ENCODE assay signal across 23 cellular contexts in genomic region chr3:22981861-22982260, GRCh38.
"Had no signal": no experiment of that assay in that cellular context is flagged by ENCODE, and none has a peak within 500 bp of the region (broad histone marks: within the 10 kb centered on the region; RNA-seq: fewer than 3 reads in every experiment).

No MANE protein-coding gene starts in this region.

- H3K36me3 ChIP-seq: left ventricle myocardium inferior, ovary, right atrium auricular region, right lobe of liver, stomach, thoracic aorta, tibial artery, upper lobe of right lung, uterus had no signal

- DNase-seq: islet precursor cell; left ventricle myocardium inferior; mesendoderm; naive B cell; natural killer cell; nephron progenitor cell; ovary; right lobe of liver; stimulated activated CD4-positive, alpha-beta T cell treated with anti-CD3 and anti-CD28 coated beads, Interleukin-1b, Interleukin-23, amount 100 ng/mL, for 48 hours; stimulated activated CD4-positive, alpha-beta T cell treated with anti-CD3 and anti-CD28 coated beads, Interleukin-2, amount 100 ng/mL, for 48 hours; stimulated activated CD4-positive, alpha-beta T cell treated with anti-CD3 and anti-CD28 coated beads, Interleukin-4, amount 100 ng/mL, for 4 hours; stimulated activated CD8-positive, alpha-beta memory T cell treated with anti-CD3 and anti-CD28 coated beads, Interleukin-4, amount 100 ng/mL, for 48 hours; stimulated activated naive CD8-positive, alpha-beta T cell treated with anti-CD3 and anti-CD28 coated beads, Interleukin-15, Interleukin-2, amounts not matched to agents 100 U/mL and 50 U/mL, for 24 hours; stomach; tibial artery; trophoblast cell; upper lobe of right lung; uterus had no signal

- H3K4me1 ChIP-seq: right lobe of liver, stomach, uterus had no signal

- H3K9me3 ChIP-seq: right lobe of liver, tibial artery, upper lobe of right lung, uterus had no signal

- H3K27me3 ChIP-seq: hepatocyte, ovary, right atrium auricular region, right lobe of liver, stomach, tibial artery, upper lobe of right lung, uterus had no signal

- H3K27ac ChIP-seq: hepatocyte, left ventricle myocardium inferior, ovary, right atrium auricular region, right lobe of liver, stomach, thoracic aorta, tibial artery, upper lobe of right lung, uterus had no signal

- H3K4me3 ChIP-seq: hepatocyte, left ventricle myocardium inferior, lung, ovary, right atrium auricular region, right lobe of liver, smooth muscle cell, stomach, thoracic aorta, tibial artery, upper lobe of right lung, uterus had no signal
